ENCODE assay signal across 28 cellular contexts in the genomic region with DNA sequence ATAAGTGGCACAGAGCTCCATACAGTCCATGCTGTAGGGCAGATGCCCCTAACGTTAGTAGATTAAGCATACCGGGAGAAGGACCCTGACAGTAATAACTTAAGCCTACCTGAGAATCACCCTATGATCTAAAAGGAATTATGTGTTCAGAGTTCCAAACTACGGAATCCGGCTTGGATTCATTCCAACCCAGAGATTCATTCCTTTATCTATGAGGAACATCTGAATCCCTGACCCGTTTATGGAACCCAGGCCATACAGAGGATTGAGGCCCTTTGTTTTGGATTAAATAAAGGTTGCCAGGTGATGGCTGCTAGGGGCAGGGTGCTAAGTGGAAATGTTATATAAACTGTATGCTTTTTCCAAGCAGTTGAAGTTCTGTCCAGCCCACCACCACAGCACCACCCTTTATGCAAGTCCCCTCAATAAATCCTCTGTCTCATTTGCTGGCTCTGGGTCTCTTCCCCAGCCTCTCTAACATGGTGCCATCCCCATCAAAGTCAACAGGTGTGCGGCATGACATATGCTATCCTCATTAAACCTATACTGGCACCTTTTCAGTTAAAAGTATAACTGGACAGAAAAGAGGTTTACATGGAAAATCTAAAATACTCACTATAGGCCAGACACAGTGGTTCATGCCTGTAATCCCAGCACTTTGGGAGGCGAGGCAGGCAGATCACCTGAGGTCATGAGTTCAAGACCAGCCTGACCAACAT.
"Had no signal": no experiment of that assay in that cellular context is flagged by ENCODE, and none has a peak within 500 bp of the region (broad histone marks: within the 10 kb centered on the region; RNA-seq: fewer than 3 reads in every experiment).

No MANE protein-coding gene starts in this region.

- H3K4me3 Mint-ChIP-seq: activated B cell treated with CpG ODN at 0.5 μM for 24 hours; activated naive CD4-positive, alpha-beta T cell treated with anti-CD3 and anti-CD28 coated beads, Interleukin-2, amount 50 U/mL, for 24 hours; activated T-cell treated with anti-CD3 and anti-CD28 coated beads, Interleukin-2, amount 50 U/mL, for 72 hours; brain; central memory CD8-positive, alpha-beta T cell had no signal

- H3K27ac ChIP-seq: Peyer's patch, SJSA1 had no signal

- ATAC-seq: activated T-cell treated with anti-CD3 and anti-CD28 coated beads, Interleukin-2, amount 50 U/mL, for 72 hours; K562; SK-N-SH treated with all-trans-retinoic acid at 6 μM for 48 hours had no signal

- H3K27ac Mint-ChIP-seq: activated B cell treated with CpG ODN at 0.5 μM for 24 hours; activated naive CD4-positive, alpha-beta T cell treated with anti-CD3 and anti-CD28 coated beads, Interleukin-2, amount 50 U/mL, for 24 hours; activated T-cell treated with anti-CD3 and anti-CD28 coated beads, Interleukin-2, amount 50 U/mL, for 72 hours; activated T-helper 2 cell treated with anti-CD3 and anti-CD28 coated beads, Interferon-gamma antibody, Interleukin-2, Interleukin-4, amounts not matched to agents 10 μg/mL and 5 μg/mL and 100 μg/mL, durations not matched to agents 14 hours and 24 hours and 36 hours; brain had no signal

- H3K9me3 Mint-ChIP-seq: activated B cell treated with CpG ODN at 0.5 μM for 24 hours; activated naive CD4-positive, alpha-beta T cell treated with anti-CD3 and anti-CD28 coated beads, Interleukin-2, amount 50 U/mL, for 24 hours; activated T-cell treated with anti-CD3 and anti-CD28 coated beads, Interleukin-2, amount 50 U/mL, for 72 hours; activated T-helper 2 cell treated with anti-CD3 and anti-CD28 coated beads, Interferon-gamma antibody, Interleukin-2, Interleukin-4, amounts not matched to agents 10 μg/mL and 5 μg/mL and 100 μg/mL, durations not matched to agents 14 hours and 24 hours and 36 hours; brain; central memory CD8-positive, alpha-beta T cell had no signal

- H3K9me3 ChIP-seq: Peyer's patch, SJSA1 had no signal

- H3K27me3 Mint-ChIP-seq: activated B cell treated with CpG ODN at 0.5 μM for 24 hours; activated naive CD4-positive, alpha-beta T cell treated with anti-CD3 and anti-CD28 coated beads, Interleukin-2, amount 50 U/mL, for 24 hours; brain; central memory CD8-positive, alpha-beta T cell had no signal

- H3K4me1 ChIP-seq: Peyer's patch, SJSA1 had no signal

- DNase-seq: activated B cell treated with CpG ODN at 0.5 μM for 24 hours; activated CD4-positive, alpha-beta T cell treated with anti-CD3 and anti-CD28 coated beads for 1 hour; activated CD8-positive, alpha-beta memory T cell treated with anti-CD3 and anti-CD28 coated beads, Interleukin-2, amount 50 U/mL, for 4 hours; activated gamma-delta T cell treated with Interleukin-2 at 50 U/mL for 16 hours; activated T-cell treated with anti-CD3 and anti-CD28 coated beads, Interleukin-2, amount 50 U/mL, for 72 hours; amygdala; cortex of kidney; Karpas-422; MM.1S; NCI-H1105; NCI-H1436 treated with DMSO at 0.1 percent for 48 hours; NCI-H187; NCI-H2081; NCI-H446; NCI-H524; NCI-H748 treated with DMSO at 0.1 percent for 48 hours; OCI-M1; Peyer's patch; SHP77; SW 1271; T-helper 9 cell had no signal

- H3K4me3 ChIP-seq: K562, Peyer's patch, SJSA1 had no signal

- H3K4me1 Mint-ChIP-seq: activated B cell treated with CpG ODN at 0.5 μM for 24 hours had no signal
